ENCODE assay signal across 1 cellular context in the genomic region with DNA sequence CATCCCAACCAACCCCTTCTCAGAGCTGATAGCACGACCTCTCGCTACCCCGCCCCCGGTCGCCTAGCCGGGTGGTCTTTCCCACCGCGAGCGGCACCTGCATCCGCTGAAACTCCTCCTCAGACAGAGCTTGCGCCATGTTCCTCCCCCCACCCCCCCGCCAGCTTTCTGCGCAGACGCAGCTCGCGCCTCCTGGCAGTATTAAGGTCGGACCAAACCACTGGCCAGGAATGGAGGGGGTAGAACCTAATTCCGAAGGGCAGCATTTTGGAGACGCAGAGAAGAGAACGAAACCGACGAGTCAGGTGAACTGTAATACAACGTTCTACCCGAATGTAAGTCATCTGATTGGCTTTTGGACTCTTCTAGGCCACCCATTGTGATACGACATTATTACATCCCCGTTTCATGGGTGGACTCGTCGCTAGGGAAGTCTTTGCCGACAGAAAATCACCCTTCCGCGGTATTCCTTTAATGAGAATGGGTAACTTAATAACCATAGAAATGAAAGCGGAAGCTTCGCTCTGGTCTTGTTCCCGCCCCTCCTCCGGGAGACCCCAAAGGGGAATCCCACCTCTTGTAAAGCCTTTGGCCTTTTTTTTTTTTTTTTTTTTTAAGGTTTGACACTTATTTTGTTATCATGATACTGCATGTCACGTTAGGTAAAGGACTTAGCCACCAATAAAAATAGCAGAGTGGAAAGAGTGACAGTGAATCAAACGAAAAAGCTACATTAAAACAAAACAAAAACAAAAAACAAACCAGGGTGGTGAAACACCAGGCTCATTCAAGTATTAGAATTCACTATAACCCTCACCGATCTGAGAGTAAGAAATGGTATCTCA.
A peak's percentile ranks its signal among the peaks of the same experiment; 100 is the strongest.
TF ChIP-seq lines count a peak whose summit lies in the region.

A gene with protein sequence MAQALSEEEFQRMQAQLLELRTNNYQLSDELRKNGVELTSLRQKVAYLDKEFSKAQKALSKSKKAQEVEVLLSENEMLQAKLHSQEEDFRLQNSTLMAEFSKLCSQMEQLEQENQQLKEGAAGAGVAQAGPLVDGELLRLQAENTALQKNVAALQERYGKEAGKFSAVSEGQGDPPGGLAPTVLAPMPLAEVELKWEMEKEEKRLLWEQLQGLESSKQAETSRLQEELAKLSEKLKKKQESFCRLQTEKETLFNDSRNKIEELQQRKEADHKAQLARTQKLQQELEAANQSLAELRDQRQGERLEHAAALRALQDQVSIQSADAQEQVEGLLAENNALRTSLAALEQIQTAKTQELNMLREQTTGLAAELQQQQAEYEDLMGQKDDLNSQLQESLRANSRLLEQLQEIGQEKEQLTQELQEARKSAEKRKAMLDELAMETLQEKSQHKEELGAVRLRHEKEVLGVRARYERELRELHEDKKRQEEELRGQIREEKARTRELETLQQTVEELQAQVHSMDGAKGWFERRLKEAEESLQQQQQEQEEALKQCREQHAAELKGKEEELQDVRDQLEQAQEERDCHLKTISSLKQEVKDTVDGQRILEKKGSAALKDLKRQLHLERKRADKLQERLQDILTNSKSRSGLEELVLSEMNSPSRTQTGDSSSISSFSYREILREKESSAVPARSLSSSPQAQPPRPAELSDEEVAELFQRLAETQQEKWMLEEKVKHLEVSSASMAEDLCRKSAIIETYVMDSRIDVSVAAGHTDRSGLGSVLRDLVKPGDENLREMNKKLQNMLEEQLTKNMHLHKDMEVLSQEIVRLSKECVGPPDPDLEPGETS (minus strand): TSS at position 174 of the 845 bp plus-strand sequence. CDS start 35 bp downstream, at position 139.

TF ChIP-seq in H1, 55 proteins besides CTCF, POLR2A, EP300 and RAD21:
- TF ChIP-seq TEAD4 (IDR thresholded peaks at IDR 0.05; ENCODE audit: low read depth, low read length) (peak; percentile 2; the same call in 1 of the 2 replicates), KDM1A (IDR thresholded peaks at IDR 0.05; ENCODE audit: borderline replicate concordance, low read length) (no peak), SAP30 (IDR thresholded peaks at IDR 0.05; ENCODE audit: insufficient read depth, insufficient replicate concordance, low read length) (no peak), HDAC2 (IDR thresholded peaks at IDR 0.05; ENCODE audit: borderline replicate concordance in 1 of 2, low read depth in 2 of 2, low read length in 2 of 2) (no peak), CTBP2 (IDR thresholded peaks at IDR 0.05; ENCODE audit: borderline replicate concordance, insufficient read depth, insufficient read length, low read length) (no peak), CBX5 (IDR thresholded peaks at IDR 0.05; ENCODE audit: low read depth, low read length) (no peak), YY1 (IDR thresholded peaks at IDR 0.05; ENCODE audit: low read depth, low read length) (peak; percentile 86), SRF (IDR thresholded peaks at IDR 0.05; ENCODE audit: low read depth, low read length) (no peak), GTF2F1 (IDR thresholded peaks at IDR 0.05; ENCODE audit: borderline replicate concordance, low read depth, low read length) (no peak), SP1 (IDR thresholded peaks at IDR 0.05; ENCODE audit: low read depth, low read length) (peak; percentile 70), RNF2 (IDR thresholded peaks at IDR 0.05; ENCODE audit: borderline replicate concordance, low read depth, low read length, missing control alignments, poor library complexity, severe bottlenecking) (no peak), RBBP5 (IDR thresholded peaks at IDR 0.05; ENCODE audit: borderline replicate concordance, low read depth, low read length) (no peak), TAF1 (IDR thresholded peaks at IDR 0.05; ENCODE audit: low read depth, low read length) (peak; percentile 95), EZH2 (IDR thresholded peaks at IDR 0.05; ENCODE audit: low read depth, low read length, severe bottlenecking) (no peak), SP2 (IDR thresholded peaks at IDR 0.05; ENCODE audit: low read length) (no peak), POLR2AphosphoS5 (IDR thresholded peaks at IDR 0.05; ENCODE audit: low read depth, low read length) (peak; percentile 69; the same call in 1 of the 2 replicates), BACH1 (IDR thresholded peaks at IDR 0.05; ENCODE audit: low read length) (no peak), TBP (IDR thresholded peaks at IDR 0.05; ENCODE audit: low read depth, low read length) (peak; percentile 88), MAFK (IDR thresholded peaks at IDR 0.05; ENCODE audit: low read depth, low read length) (no peak), CHD2 (IDR thresholded peaks at IDR 0.05; ENCODE audit: low read length) (no peak), GABPA (IDR thresholded peaks at IDR 0.05; ENCODE audit: borderline replicate concordance, insufficient read depth, low read length) (no peak), BRCA1 (IDR thresholded peaks at IDR 0.05; ENCODE audit: low read depth, low read length) (no peak), NRF1 (IDR thresholded peaks at IDR 0.05; ENCODE audit: low read depth, low read length) (peak; percentile 51), KDM5A (IDR thresholded peaks at IDR 0.05; ENCODE audit: low read length) (no peak), SIX5 (IDR thresholded peaks at IDR 0.05; ENCODE audit: low read depth, low read length) (0 out of 2 replicates have a peak, but pooled peaks have one; percentile 20), TAF7 (optimal IDR thresholded peaks at IDR 0.05; ENCODE audit: borderline replicate concordance, low read depth, low read length) (peak; percentile 66), CHD1 (IDR thresholded peaks at IDR 0.05; ENCODE audit: low read depth, low read length) (peak; percentile 82), PHF8 (conservative IDR thresholded peaks at IDR 0.05; ENCODE audit: low read depth, low read length) (peak; percentile 72), POU5F1 (IDR thresholded peaks at IDR 0.05; ENCODE audit: low read depth, low read length) (no peak), CEBPB (IDR thresholded peaks at IDR 0.05; ENCODE audit: low read depth, low read length) (peak; percentile 34; the same call in 1 of the 2 replicates), SP4 (IDR thresholded peaks at IDR 0.05; ENCODE audit: low read length) (0 out of 2 replicates have a peak, but pooled peaks have one; percentile 40), CREB1 (IDR thresholded peaks at IDR 0.05) (0 out of 2 replicates have a peak, but pooled peaks have one; percentile 10), JUND (IDR thresholded peaks at IDR 0.05; ENCODE audit: low read length) (peak; percentile 89)
- TF ChIP-seq, protein P1, sequence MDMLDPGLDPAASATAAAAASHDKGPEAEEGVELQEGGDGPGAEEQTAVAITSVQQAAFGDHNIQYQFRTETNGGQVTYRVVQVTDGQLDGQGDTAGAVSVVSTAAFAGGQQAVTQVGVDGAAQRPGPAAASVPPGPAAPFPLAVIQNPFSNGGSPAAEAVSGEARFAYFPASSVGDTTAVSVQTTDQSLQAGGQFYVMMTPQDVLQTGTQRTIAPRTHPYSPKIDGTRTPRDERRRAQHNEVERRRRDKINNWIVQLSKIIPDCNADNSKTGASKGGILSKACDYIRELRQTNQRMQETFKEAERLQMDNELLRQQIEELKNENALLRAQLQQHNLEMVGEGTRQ (IDR thresholded peaks at IDR 0.05; ENCODE audit: low read length) = no peak
- TF ChIP-seq, protein P2, sequence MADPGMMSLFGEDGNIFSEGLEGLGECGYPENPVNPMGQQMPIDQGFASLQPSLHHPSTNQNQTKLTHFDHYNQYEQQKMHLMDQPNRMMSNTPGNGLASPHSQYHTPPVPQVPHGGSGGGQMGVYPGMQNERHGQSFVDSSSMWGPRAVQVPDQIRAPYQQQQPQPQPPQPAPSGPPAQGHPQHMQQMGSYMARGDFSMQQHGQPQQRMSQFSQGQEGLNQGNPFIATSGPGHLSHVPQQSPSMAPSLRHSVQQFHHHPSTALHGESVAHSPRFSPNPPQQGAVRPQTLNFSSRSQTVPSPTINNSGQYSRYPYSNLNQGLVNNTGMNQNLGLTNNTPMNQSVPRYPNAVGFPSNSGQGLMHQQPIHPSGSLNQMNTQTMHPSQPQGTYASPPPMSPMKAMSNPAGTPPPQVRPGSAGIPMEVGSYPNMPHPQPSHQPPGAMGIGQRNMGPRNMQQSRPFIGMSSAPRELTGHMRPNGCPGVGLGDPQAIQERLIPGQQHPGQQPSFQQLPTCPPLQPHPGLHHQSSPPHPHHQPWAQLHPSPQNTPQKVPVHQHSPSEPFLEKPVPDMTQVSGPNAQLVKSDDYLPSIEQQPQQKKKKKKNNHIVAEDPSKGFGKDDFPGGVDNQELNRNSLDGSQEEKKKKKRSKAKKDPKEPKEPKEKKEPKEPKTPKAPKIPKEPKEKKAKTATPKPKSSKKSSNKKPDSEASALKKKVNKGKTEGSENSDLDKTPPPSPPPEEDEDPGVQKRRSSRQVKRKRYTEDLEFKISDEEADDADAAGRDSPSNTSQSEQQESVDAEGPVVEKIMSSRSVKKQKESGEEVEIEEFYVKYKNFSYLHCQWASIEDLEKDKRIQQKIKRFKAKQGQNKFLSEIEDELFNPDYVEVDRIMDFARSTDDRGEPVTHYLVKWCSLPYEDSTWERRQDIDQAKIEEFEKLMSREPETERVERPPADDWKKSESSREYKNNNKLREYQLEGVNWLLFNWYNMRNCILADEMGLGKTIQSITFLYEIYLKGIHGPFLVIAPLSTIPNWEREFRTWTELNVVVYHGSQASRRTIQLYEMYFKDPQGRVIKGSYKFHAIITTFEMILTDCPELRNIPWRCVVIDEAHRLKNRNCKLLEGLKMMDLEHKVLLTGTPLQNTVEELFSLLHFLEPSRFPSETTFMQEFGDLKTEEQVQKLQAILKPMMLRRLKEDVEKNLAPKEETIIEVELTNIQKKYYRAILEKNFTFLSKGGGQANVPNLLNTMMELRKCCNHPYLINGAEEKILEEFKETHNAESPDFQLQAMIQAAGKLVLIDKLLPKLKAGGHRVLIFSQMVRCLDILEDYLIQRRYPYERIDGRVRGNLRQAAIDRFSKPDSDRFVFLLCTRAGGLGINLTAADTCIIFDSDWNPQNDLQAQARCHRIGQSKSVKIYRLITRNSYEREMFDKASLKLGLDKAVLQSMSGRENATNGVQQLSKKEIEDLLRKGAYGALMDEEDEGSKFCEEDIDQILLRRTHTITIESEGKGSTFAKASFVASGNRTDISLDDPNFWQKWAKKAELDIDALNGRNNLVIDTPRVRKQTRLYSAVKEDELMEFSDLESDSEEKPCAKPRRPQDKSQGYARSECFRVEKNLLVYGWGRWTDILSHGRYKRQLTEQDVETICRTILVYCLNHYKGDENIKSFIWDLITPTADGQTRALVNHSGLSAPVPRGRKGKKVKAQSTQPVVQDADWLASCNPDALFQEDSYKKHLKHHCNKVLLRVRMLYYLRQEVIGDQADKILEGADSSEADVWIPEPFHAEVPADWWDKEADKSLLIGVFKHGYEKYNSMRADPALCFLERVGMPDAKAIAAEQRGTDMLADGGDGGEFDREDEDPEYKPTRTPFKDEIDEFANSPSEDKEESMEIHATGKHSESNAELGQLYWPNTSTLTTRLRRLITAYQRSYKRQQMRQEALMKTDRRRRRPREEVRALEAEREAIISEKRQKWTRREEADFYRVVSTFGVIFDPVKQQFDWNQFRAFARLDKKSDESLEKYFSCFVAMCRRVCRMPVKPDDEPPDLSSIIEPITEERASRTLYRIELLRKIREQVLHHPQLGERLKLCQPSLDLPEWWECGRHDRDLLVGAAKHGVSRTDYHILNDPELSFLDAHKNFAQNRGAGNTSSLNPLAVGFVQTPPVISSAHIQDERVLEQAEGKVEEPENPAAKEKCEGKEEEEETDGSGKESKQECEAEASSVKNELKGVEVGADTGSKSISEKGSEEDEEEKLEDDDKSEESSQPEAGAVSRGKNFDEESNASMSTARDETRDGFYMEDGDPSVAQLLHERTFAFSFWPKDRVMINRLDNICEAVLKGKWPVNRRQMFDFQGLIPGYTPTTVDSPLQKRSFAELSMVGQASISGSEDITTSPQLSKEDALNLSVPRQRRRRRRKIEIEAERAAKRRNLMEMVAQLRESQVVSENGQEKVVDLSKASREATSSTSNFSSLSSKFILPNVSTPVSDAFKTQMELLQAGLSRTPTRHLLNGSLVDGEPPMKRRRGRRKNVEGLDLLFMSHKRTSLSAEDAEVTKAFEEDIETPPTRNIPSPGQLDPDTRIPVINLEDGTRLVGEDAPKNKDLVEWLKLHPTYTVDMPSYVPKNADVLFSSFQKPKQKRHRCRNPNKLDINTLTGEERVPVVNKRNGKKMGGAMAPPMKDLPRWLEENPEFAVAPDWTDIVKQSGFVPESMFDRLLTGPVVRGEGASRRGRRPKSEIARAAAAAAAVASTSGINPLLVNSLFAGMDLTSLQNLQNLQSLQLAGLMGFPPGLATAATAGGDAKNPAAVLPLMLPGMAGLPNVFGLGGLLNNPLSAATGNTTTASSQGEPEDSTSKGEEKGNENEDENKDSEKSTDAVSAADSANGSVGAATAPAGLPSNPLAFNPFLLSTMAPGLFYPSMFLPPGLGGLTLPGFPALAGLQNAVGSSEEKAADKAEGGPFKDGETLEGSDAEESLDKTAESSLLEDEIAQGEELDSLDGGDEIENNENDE (IDR thresholded peaks at IDR 0.05; ENCODE audit: insufficient replicate concordance, low read length) = no peak
